ENCODE assay signal across 1 cellular context in the genomic region with DNA sequence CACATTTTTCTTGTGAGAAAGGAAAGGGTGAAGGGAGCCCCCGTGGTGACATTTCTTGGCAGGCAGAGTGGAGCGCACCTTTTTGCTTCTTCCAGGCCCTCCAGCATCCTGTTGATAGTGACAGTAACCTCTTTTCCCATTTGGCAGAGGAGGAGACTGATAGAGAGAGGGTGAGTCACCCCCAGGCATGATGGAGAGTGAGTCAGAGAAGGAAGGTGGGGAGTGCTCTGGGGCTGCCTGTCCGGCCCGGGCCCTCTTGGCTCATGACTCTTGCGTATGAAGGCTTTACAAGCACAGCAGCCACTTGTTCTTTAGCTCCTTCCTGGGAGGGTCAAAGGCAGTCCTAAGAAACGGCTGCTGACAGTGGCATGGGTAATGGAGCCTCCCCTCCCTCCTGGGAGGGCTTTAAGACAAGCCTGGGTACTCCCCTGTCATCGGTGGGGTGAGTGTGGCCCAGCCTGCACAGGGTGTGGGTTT.
TF ChIP-seq lines count a peak whose summit lies in the region.

No MANE protein-coding gene starts in this region.

TF ChIP-seq in IMR-90, 13 proteins besides CTCF, POLR2A, EP300 and RAD21:
- TF ChIP-seq CHD1 (IDR thresholded peaks at IDR 0.05; ENCODE audit: low read depth, low read length) (no peak), RFX5 (IDR thresholded peaks at IDR 0.05; ENCODE audit: low read depth, low read length) (no peak), CEBPB (IDR thresholded peaks at IDR 0.05; ENCODE audit: low read depth, low read length) (peak; percentile 76), RCOR1 (IDR thresholded peaks at IDR 0.05; ENCODE audit: insufficient replicate concordance, low read length) (peak; percentile 95), MAFK (IDR thresholded peaks at IDR 0.05; ENCODE audit: low read depth, low read length) (no peak), FOS (IDR thresholded peaks at IDR 0.05; ENCODE audit: low read depth, low read length) (peak; percentile 99), BHLHE40 (IDR thresholded peaks at IDR 0.05; ENCODE audit: low read depth, low read length) (peak; percentile 82), MAZ (IDR thresholded peaks at IDR 0.05; ENCODE audit: borderline replicate concordance, low read depth, low read length) (peak; percentile 90)
